ENCODE assay signal across 18 cellular contexts in genomic region chr2:216807861-216808272, GRCh38. TPM values are rescaled to one million over a fixed set of nuclear protein-coding genes. Genes with fewer than 3 reads are reported as not detected.
DNase-seq lines count a peak whose midpoint lies in the region; ATAC-seq, FAIRE-seq and TF ChIP-seq lines count a peak whose summit lies in the region.
"Had no signal": no experiment of that assay in that cellular context is flagged by ENCODE, and none has a peak within 500 bp of the region (broad histone marks: within the 10 kb centered on the region; RNA-seq: fewer than 3 reads in every experiment).

No MANE protein-coding gene starts in this region.

- H3K9me3 ChIP-seq in keratinocyte (ENCODE audit: control insufficient read depth, low read depth, low read length): no peaks in the 10 kb centered on the region
- no peaks in the 10 kb centered on the region for H3K9me3 ChIP-seq in naive thymus-derived CD4-positive, alpha-beta T cell (ENCODE audit: control insufficient read depth in 2 of 3, low read length in 3 of 3)
- H3K9me3 ChIP-seq: MG63, SK-N-SH had no signal

- dilution Hi-C loops in keratinocyte (cut with MboI; ENCODE audit: extremely low pct_ligation_motif_present, low sequenced_read_pairs): no loop called here

- H3K4me1 ChIP-seq in keratinocyte (ENCODE audit: control insufficient read depth, extremely low read depth, insufficient read depth, low read length): no peaks in the 10 kb centered on the region
- no peaks in the 10 kb centered on the region for H3K4me1 ChIP-seq in naive thymus-derived CD4-positive, alpha-beta T cell (ENCODE audit: control insufficient read depth in 2 of 2, insufficient read depth in 2 of 2, low read length in 2 of 2)

- H3K27me3 ChIP-seq in keratinocyte (ENCODE audit: control insufficient read depth, extremely low read depth, insufficient read depth, low read length): no peaks in the 10 kb centered on the region
- H3K27me3 ChIP-seq in naive thymus-derived CD4-positive, alpha-beta T cell (ENCODE audit: control insufficient read depth in 2 of 2, insufficient read depth in 2 of 2, low read length in 2 of 2): no peaks in the 10 kb centered on the region
- H3K27me3 ChIP-seq: MG63 had no signal

- no peaks in the 10 kb centered on the region for H3K36me3 Mint-ChIP-seq in naive thymus-derived CD4-positive, alpha-beta T cell
- H3K36me3 Mint-ChIP-seq: activated naive CD8-positive, alpha-beta T cell; immature natural killer cell; stimulated activated memory B cell treated with anti-CD40 and anti-IgM and Interleukin-4, amounts not matched to agents 10 μg/mL and 1 μg/mL and 100 μg/mL, for 72 hours had no signal

- no peaks in the 10 kb centered on the region for H3K27me3 Mint-ChIP-seq in naive thymus-derived CD4-positive, alpha-beta T cell
- H3K27me3 Mint-ChIP-seq: activated naive CD8-positive, alpha-beta T cell; stimulated activated memory B cell treated with anti-CD40 and anti-IgM and Interleukin-4, amounts not matched to agents 10 μg/mL and 1 μg/mL and 100 μg/mL, for 72 hours had no signal

- H2AFZ ChIP-seq in keratinocyte (ENCODE audit: control insufficient read depth, low read length): peak overlapping the region; percentile 15

- no peaks in the 10 kb centered on the region for H4K20me1 ChIP-seq in keratinocyte (ENCODE audit: control insufficient read depth, extremely low read depth, insufficient read depth, low read length)

- H3K36me3 ChIP-seq in keratinocyte (ENCODE audit: control insufficient read depth in 2 of 2, extremely low read depth in 1 of 2, insufficient read depth in 2 of 2, low read length in 2 of 2): no peaks in the 10 kb centered on the region
- no peaks in the 10 kb centered on the region for H3K36me3 ChIP-seq in naive thymus-derived CD4-positive, alpha-beta T cell (ENCODE audit: control insufficient read depth in 2 of 3, insufficient read depth in 3 of 3, low read length in 3 of 3)
- H3K36me3 ChIP-seq: MG63 had no signal

- no peaks in the 10 kb centered on the region for H3K9me1 ChIP-seq in keratinocyte (ENCODE audit: control insufficient read depth, extremely low read depth, insufficient read depth, low read length)

- H3K4me3 ChIP-seq in keratinocyte (ENCODE audit: control insufficient read depth in 2 of 3, extremely low read depth in 1 of 3, insufficient read depth in 2 of 3, low read depth in 1 of 3, low read length in 3 of 3): no peak overlapping the region
- H3K4me3 ChIP-seq in naive thymus-derived CD4-positive, alpha-beta T cell (ENCODE audit: low read length): no peak overlapping the region
- H3K4me3 ChIP-seq: MG63 had no signal

- CTCF ChIA-PET in naive thymus-derived CD4-positive, alpha-beta T cell (lab: Charles Lee): no interaction called here
- CTCF ChIA-PET in HEK293T (lab: Yijun Ruan, JAX): no interaction called here

- DNase-seq in DMS153 (lab: John Stamatoyannopoulos, UW) (peak; percentile 94), NCI-H1436 (lab: John Stamatoyannopoulos, UW) (peak; percentile 64), RPMI7951 (ENCODE audit: low read depth) (peak; percentile 6), keratinocyte (ENCODE audit: low read depth, low spot score) (no peak), cortex of kidney (lab: John Stamatoyannopoulos, UW) (no peak), HEK293T (ENCODE audit: extremely low spot score) (no peak)
- no peak for DNase-seq in naive thymus-derived CD4-positive, alpha-beta T cell
- DNase-seq: AML-193; immature natural killer cell; MG63; SK-N-SH; stimulated activated CD4-positive, alpha-beta T cell treated with anti-CD3 and anti-CD28 coated beads, Interleukin-4, amount 100 ng/mL, for 24 hours had no signal

- H3K4me3 Mint-ChIP-seq in naive thymus-derived CD4-positive, alpha-beta T cell: no peak overlapping the region
- H3K4me3 Mint-ChIP-seq: activated naive CD8-positive, alpha-beta T cell; immature natural killer cell; stimulated activated memory B cell treated with anti-CD40 and anti-IgM and Interleukin-4, amounts not matched to agents 10 μg/mL and 1 μg/mL and 100 μg/mL, for 72 hours had no signal

- no peak overlapping the region for H3K4me2 ChIP-seq in keratinocyte (ENCODE audit: control insufficient read depth, extremely low read depth, insufficient read depth, low read depth, low read length)
- H3K4me2 ChIP-seq: SK-N-SH had no signal

- H3K27ac Mint-ChIP-seq in naive thymus-derived CD4-positive, alpha-beta T cell: no peak overlapping the region
- H3K27ac Mint-ChIP-seq: activated naive CD8-positive, alpha-beta T cell; immature natural killer cell; stimulated activated memory B cell treated with anti-CD40 and anti-IgM and Interleukin-4, amounts not matched to agents 10 μg/mL and 1 μg/mL and 100 μg/mL, for 72 hours had no signal

- no peak overlapping the region for H3K9ac ChIP-seq in keratinocyte (ENCODE audit: control insufficient read depth, extremely low read depth, insufficient read depth, low read length)
- H3K9ac ChIP-seq: SK-N-SH had no signal

- intact Hi-C loops in naive thymus-derived CD4-positive, alpha-beta T cell (cut with micrococcal nuclease): no loop called here

- no peak for ATAC-seq in GM19035 (IDR thresholded peaks at IDR 0.05; ENCODE audit: unreplicated experiment)
- ATAC-seq in naive thymus-derived CD4-positive, alpha-beta T cell: no peak
- ATAC-seq: stimulated activated memory B cell treated with anti-CD40 and anti-IgM and Interleukin-4, amounts not matched to agents 10 μg/mL and 1 μg/mL and 100 μg/mL, for 72 hours had no signal

- no peak for TF ChIP-seq CTCF in keratinocyte (optimal IDR thresholded peaks at IDR 0.05 in 1 of 3, IDR thresholded peaks at IDR 0.05 in 1 of 3, conservative IDR thresholded peaks at IDR 0.05 in 1 of 3; ENCODE audit: extremely low read depth in 1 of 3, insufficient read depth in 2 of 3, low read length in 3 of 3)

- no peak for FAIRE-seq in keratinocyte (lab: Jason Lieb, UNC)
- FAIRE-seq: G401.6 had no signal

- H3K27ac ChIP-seq in keratinocyte (ENCODE audit: control insufficient read depth, insufficient read depth, low read length): no peak overlapping the region
- H3K27ac ChIP-seq in naive thymus-derived CD4-positive, alpha-beta T cell (ENCODE audit: low read depth, low read length): no peak overlapping the region
- H3K27ac ChIP-seq: VCaP had no signal

- POLR2A ChIA-PET in naive thymus-derived CD4-positive, alpha-beta T cell (lab: Charles Lee): no interaction called here
- POLR2A ChIA-PET in HEK293T (lab: Yijun Ruan, JAX): interaction anchor here (1.4 kb wide), 1 partner anchor 22 kb away, joined by 3 read pairs; no protein-coding TSS in a partner anchor

- H3K4me1 Mint-ChIP-seq in naive thymus-derived CD4-positive, alpha-beta T cell: no peaks in the 10 kb centered on the region
- H3K4me1 Mint-ChIP-seq: immature natural killer cell; stimulated activated memory B cell treated with anti-CD40 and anti-IgM and Interleukin-4, amounts not matched to agents 10 μg/mL and 1 μg/mL and 100 μg/mL, for 72 hours had no signal

- H3K79me2 ChIP-seq in keratinocyte (ENCODE audit: control insufficient read depth, insufficient read depth, low read length): no peaks in the 10 kb centered on the region

- H3K9me3 Mint-ChIP-seq in naive thymus-derived CD4-positive, alpha-beta T cell: peaks cover 0 to 2% (median 0%) of the 10 kb centered on the region in 11 donors
- H3K9me3 Mint-ChIP-seq: immature natural killer cell had no signal

TF ChIP-seq in HEK293T, 16 proteins besides CTCF, POLR2A, EP300 and RAD21:
- no peak for TF ChIP-seq HDGF (IDR thresholded peaks at IDR 0.05; ENCODE audit: borderline replicate concordance)
- TF ChIP-seq FOXA1 (IDR thresholded peaks at IDR 0.05): no peak
- TF ChIP-seq PKNOX1 (IDR thresholded peaks at IDR 0.05): no peak
- no peak for TF ChIP-seq ZNF384 (IDR thresholded peaks at IDR 0.05)
- TF ChIP-seq TARDBP (IDR thresholded peaks at IDR 0.05): no peak
- no peak for TF ChIP-seq L3MBTL2 (conservative IDR thresholded peaks at IDR 0.05)
- TF ChIP-seq FOXK2 (IDR thresholded peaks at IDR 0.05): no peak
- TF ChIP-seq ARNT (IDR thresholded peaks at IDR 0.05): no peak

RNA-seq across cellular contexts. Expression of gene TNP1, which starts 52.0 kb away (rescaled TPM):
- not detected in 2 replicates for total RNA-seq in RPMI7951 (2014; rRNA removed; shearing (Covaris generic))
- polyA plus RNA-seq in keratinocyte: not detected in 3 replicates
- polyA plus RNA-seq in keratinocyte (2011; ENCODE audit: low read depth): not detected
- not detected in 2 replicates for polyA plus RNA-seq in keratinocyte (2011; cell fraction: cytosol; rRNA removed)
- polyA plus RNA-seq in keratinocyte (2011; cell fraction: nucleus; rRNA removed): not detected in 2 replicates
- not detected in 2 replicates for polyA plus RNA-seq in keratinocyte (2012; ENCODE audit: low replicate concordance)
- not detected in 3 replicates for polyA minus RNA-seq in keratinocyte
- not detected for polyA minus RNA-seq in keratinocyte (2011; cell fraction: cytosol; rRNA and poly(A)+ RNA removed)
- not detected in 2 replicates for polyA minus RNA-seq in keratinocyte (2011; cell fraction: nucleus; rRNA and poly(A)+ RNA removed)
- total RNA-seq in naive thymus-derived CD4-positive, alpha-beta T cell: not detected
- polyA plus RNA-seq in naive thymus-derived CD4-positive, alpha-beta T cell: not detected
- total RNA-seq: dermis microvascular lymphatic vessel endothelial cell had no signal
- polyA plus RNA-seq: immature natural killer cell, SK-N-SH had no signal

Comparison
In these comparisons a context has a peak if more than half of its experiments do, and no peak if none do; other contexts are left out.
1. DNase-seq: peak in DMS153 (single experiment), NCI-H1436 (single experiment) and RPMI7951 (single experiment); none in keratinocyte (single experiment), cortex of kidney (single experiment), naive thymus-derived CD4-positive, alpha-beta T cell (0 of 9) and HEK293T (single experiment).